19 cellular contexts compared by ENCODE assay signal in the genomic region with DNA sequence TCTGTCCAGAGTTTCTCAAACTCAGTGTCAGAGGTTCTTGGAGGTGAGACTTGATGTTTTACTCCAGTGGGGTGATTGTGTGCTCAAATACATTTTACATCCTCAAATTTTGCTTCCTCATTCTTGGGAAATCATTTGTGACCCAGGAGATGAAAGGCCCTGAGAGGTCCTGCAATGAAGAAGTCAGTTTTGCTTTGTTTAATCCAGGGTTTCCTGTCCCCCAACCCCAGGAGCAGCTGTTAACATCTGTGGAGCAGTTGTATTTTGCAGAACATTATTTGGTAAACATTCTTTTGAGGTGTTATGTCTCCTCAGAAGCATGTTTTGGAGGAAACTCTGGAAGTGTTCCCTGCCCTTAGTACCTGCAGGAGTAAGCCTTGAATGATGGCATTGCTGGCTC. TPM values are rescaled to one million over a fixed set of nuclear protein-coding genes. Genes with fewer than 3 reads are reported as not detected.
"Had no signal": no experiment of that assay in that cellular context is flagged by ENCODE, and none has a peak within 500 bp of the region (broad histone marks: within the 10 kb centered on the region; RNA-seq: fewer than 3 reads in every experiment).

No MANE protein-coding gene starts in this region.

- H3K4me1 ChIP-seq: prostate gland had no signal

- H3K27me3 ChIP-seq: breast epithelium, hepatocyte, left lung, ovary, spleen, upper lobe of right lung had no signal

- H3K36me3 ChIP-seq: breast epithelium, left lung, ovary, prostate gland, spleen, upper lobe of right lung had no signal

- DNase-seq: activated T-cell treated with anti-CD3 and anti-CD28 coated beads, Interleukin-2, amount 50 U/mL, for 1 hour; cortex of kidney; foreskin fibroblast; immature natural killer cell; left lung; natural killer cell; ovary; spleen; stimulated activated CD4-positive, alpha-beta T cell treated with anti-CD3 and anti-CD28 coated beads, Interleukin-4, amount 100 ng/mL, for 1 hour; stimulated activated naive CD4-positive, alpha-beta T cell treated with Interleukin-2 at 50 U/mL for 16 hours; upper lobe of right lung had no signal

- H3K9me3 ChIP-seq: breast epithelium, left lung, ovary, prostate gland, spleen, upper lobe of right lung had no signal

- H3K4me3 ChIP-seq: breast epithelium, hepatocyte, left lung, lung, ovary, prostate gland, spleen, upper lobe of right lung had no signal

- H3K27ac ChIP-seq: epithelial cell of prostate, hepatocyte, left lung, ovary, prostate gland, spleen, upper lobe of right lung had no signal

- ATAC-seq: activated T-helper 17 cell treated with anti-CD3 and anti-CD28 coated beads, Interleukin-2, amount 50 U/mL, for 72 hours; left lung; natural killer cell; upper lobe of right lung; WTC11 had no signal

RNA-seq across cellular contexts. Expression of a gene that starts 59.8 kb away (rescaled TPM):
- total RNA-seq: T-helper 2 cell treated with Interferon-gamma antibody and Interleukin-4, amounts not matched to agents 100 ng/mL and 5 ng/mL, for 36 hours had no signal
